Comparison of ENCODE assay signal across 1 cellular context in the genomic region with DNA sequence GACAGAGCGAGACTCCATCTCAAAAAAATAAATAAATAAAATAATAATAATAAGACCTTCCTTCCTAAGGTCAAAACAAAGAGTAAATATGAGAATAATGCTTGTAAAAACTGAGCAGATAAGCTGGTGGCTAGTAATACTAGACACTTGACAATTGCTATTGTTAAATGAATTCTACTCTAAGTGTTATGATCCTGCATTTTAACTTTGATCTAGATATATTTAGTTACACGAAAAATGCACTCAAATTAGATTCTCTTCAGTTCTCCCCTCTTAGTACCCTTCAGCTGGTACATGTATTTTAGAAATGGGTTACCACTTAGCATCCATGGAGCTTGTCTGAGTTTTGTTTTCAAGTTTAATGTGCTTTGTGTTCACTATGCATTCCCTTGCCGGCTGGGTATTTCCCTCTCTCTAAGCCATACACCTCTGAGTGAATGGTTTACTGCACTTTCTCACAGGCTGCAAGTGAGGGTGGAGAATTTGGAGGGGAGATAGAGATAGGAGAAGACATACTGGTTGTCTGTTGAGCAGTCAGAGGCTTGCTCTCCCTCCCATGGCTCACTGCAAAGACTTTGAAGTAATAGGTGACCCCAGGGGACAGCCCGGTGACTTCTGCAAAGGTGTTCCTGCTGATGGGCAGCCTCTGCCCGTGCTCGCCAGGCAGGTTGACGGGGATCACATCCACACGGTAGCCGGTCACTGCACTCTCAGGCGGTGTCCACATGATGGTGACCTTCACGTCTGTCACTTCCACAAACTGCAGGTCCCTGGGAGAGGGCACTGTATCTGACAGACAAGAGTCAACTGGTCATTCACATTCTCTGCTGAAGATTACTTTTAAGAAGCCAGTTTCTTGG.
A peak's percentile ranks its signal among the peaks of the same experiment; 100 is the strongest.
TF ChIP-seq lines count a peak whose summit lies in the region.

No MANE protein-coding gene starts in this region.

TF ChIP-seq in HepG2, 621 proteins besides CTCF, POLR2A, EP300 and RAD21 (continues in another document):
- no peak for TF ChIP-seq DR1 (CRISPR knock-in tag; IDR thresholded peaks at IDR 0.05)
- 0 out of 2 replicates have a peak, but pooled peaks have one; percentile 23 for TF ChIP-seq ERF (CRISPR knock-in tag; IDR thresholded peaks at IDR 0.05)
- TF ChIP-seq SATB2 (CRISPR knock-in tag; IDR thresholded peaks at IDR 0.05), result 0 out of 2 replicates have a peak, but pooled peaks have one; percentile 23
- TF ChIP-seq SP4 (CRISPR knock-in tag; IDR thresholded peaks at IDR 0.05), result no peak
- no peak for TF ChIP-seq MIXL1 (CRISPR knock-in tag; IDR thresholded peaks at IDR 0.05)
- TF ChIP-seq KMT2B (CRISPR knock-in tag; IDR thresholded peaks at IDR 0.05), result 0 out of 2 replicates have a peak, but pooled peaks have one; percentile 28
- TF ChIP-seq, protein P1, sequence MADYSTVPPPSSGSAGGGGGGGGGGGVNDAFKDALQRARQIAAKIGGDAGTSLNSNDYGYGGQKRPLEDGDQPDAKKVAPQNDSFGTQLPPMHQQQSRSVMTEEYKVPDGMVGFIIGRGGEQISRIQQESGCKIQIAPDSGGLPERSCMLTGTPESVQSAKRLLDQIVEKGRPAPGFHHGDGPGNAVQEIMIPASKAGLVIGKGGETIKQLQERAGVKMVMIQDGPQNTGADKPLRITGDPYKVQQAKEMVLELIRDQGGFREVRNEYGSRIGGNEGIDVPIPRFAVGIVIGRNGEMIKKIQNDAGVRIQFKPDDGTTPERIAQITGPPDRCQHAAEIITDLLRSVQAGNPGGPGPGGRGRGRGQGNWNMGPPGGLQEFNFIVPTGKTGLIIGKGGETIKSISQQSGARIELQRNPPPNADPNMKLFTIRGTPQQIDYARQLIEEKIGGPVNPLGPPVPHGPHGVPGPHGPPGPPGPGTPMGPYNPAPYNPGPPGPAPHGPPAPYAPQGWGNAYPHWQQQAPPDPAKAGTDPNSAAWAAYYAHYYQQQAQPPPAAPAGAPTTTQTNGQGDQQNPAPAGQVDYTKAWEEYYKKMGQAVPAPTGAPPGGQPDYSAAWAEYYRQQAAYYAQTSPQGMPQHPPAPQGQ (CRISPR knock-in tag; IDR thresholded peaks at IDR 0.05; ENCODE audit: borderline replicate concordance), result 0 out of 2 replicates have a peak, but pooled peaks have one; percentile 46
- no peak for TF ChIP-seq ZZZ3 (CRISPR knock-in tag; IDR thresholded peaks at IDR 0.05; ENCODE audit: borderline replicate concordance)
- peak; percentile 56 for TF ChIP-seq POLR2AphosphoS5 (IDR thresholded peaks at IDR 0.05; ENCODE audit: low read depth, low read length)
- TF ChIP-seq NBN (conservative IDR thresholded peaks at IDR 0.05), result no peak
- no peak for TF ChIP-seq SPEN (CRISPR knock-in tag; IDR thresholded peaks at IDR 0.05; ENCODE audit: low read depth)
- TF ChIP-seq ZC3H4 (CRISPR knock-in tag; IDR thresholded peaks at IDR 0.05; ENCODE audit: borderline replicate concordance), result no peak
- no peak for TF ChIP-seq ZNF75D (CRISPR knock-in tag; IDR thresholded peaks at IDR 0.05; ENCODE audit: borderline replicate concordance)
- no peak for TF ChIP-seq ZNF780A (CRISPR knock-in tag; IDR thresholded peaks at IDR 0.05)
- TF ChIP-seq, protein P2, sequence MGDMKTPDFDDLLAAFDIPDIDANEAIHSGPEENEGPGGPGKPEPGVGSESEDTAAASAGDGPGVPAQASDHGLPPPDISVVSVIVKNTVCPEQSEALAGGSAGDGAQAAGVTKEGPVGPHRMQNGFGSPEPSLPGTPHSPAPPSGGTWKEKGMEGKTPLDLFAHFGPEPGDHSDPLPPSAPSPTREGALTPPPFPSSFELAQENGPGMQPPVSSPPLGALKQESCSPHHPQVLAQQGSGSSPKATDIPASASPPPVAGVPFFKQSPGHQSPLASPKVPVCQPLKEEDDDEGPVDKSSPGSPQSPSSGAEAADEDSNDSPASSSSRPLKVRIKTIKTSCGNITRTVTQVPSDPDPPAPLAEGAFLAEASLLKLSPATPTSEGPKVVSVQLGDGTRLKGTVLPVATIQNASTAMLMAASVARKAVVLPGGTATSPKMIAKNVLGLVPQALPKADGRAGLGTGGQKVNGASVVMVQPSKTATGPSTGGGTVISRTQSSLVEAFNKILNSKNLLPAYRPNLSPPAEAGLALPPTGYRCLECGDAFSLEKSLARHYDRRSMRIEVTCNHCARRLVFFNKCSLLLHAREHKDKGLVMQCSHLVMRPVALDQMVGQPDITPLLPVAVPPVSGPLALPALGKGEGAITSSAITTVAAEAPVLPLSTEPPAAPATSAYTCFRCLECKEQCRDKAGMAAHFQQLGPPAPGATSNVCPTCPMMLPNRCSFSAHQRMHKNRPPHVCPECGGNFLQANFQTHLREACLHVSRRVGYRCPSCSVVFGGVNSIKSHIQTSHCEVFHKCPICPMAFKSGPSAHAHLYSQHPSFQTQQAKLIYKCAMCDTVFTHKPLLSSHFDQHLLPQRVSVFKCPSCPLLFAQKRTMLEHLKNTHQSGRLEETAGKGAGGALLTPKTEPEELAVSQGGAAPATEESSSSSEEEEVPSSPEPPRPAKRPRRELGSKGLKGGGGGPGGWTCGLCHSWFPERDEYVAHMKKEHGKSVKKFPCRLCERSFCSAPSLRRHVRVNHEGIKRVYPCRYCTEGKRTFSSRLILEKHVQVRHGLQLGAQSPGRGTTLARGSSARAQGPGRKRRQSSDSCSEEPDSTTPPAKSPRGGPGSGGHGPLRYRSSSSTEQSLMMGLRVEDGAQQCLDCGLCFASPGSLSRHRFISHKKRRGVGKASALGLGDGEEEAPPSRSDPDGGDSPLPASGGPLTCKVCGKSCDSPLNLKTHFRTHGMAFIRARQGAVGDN (CRISPR knock-in tag; IDR thresholded peaks at IDR 0.05), result peak; percentile 61
- TF ChIP-seq, protein P3, sequence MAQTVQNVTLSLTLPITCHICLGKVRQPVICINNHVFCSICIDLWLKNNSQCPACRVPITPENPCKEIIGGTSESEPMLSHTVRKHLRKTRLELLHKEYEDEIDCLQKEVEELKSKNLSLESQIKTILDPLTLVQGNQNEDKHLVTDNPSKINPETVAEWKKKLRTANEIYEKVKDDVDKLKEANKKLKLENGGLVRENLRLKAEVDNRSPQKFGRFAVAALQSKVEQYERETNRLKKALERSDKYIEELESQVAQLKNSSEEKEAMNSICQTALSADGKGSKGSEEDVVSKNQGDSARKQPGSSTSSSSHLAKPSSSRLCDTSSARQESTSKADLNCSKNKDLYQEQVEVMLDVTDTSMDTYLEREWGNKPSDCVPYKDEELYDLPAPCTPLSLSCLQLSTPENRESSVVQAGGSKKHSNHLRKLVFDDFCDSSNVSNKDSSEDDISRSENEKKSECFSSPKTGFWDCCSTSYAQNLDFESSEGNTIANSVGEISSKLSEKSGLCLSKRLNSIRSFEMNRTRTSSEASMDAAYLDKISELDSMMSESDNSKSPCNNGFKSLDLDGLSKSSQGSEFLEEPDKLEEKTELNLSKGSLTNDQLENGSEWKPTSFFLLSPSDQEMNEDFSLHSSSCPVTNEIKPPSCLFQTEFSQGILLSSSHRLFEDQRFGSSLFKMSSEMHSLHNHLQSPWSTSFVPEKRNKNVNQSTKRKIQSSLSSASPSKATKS (CRISPR knock-in tag; IDR thresholded peaks at IDR 0.05), result no peak
- TF ChIP-seq, protein P4, sequence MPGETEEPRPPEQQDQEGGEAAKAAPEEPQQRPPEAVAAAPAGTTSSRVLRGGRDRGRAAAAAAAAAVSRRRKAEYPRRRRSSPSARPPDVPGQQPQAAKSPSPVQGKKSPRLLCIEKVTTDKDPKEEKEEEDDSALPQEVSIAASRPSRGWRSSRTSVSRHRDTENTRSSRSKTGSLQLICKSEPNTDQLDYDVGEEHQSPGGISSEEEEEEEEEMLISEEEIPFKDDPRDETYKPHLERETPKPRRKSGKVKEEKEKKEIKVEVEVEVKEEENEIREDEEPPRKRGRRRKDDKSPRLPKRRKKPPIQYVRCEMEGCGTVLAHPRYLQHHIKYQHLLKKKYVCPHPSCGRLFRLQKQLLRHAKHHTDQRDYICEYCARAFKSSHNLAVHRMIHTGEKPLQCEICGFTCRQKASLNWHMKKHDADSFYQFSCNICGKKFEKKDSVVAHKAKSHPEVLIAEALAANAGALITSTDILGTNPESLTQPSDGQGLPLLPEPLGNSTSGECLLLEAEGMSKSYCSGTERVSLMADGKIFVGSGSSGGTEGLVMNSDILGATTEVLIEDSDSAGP (CRISPR knock-in tag; IDR thresholded peaks at IDR 0.05; ENCODE audit: borderline replicate concordance), result peak; percentile 33; the same call in 1 of the 2 replicates
- peak; percentile 99 for TF ChIP-seq RBM22 (optimal IDR thresholded peaks at IDR 0.05; ENCODE audit: low read length)
- TF ChIP-seq, protein P5, sequence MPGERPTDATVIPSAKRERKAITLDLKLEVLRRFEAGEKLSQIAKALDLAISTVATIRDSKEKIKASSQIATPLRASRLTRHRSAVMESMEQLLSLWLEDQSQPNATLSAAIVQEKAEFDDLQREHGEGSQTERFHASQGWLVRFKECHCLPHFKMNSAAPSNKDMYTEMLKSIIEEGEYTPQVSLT (CRISPR knock-in tag; IDR thresholded peaks at IDR 0.05; ENCODE audit: borderline replicate concordance, low read depth), result no peak
- TF ChIP-seq ZNF564 (CRISPR knock-in tag; IDR thresholded peaks at IDR 0.05), result no peak
- TF ChIP-seq GZF1 (CRISPR knock-in tag; IDR thresholded peaks at IDR 0.05), result 0 out of 2 replicates have a peak, but pooled peaks have one; percentile 37
- TF ChIP-seq CEBPG (CRISPR knock-in tag; IDR thresholded peaks at IDR 0.05), result no peak
- peak; percentile 78 for TF ChIP-seq RBFOX2 (IDR thresholded peaks at IDR 0.05; ENCODE audit: low read depth, low read length)
- TF ChIP-seq, protein P6, sequence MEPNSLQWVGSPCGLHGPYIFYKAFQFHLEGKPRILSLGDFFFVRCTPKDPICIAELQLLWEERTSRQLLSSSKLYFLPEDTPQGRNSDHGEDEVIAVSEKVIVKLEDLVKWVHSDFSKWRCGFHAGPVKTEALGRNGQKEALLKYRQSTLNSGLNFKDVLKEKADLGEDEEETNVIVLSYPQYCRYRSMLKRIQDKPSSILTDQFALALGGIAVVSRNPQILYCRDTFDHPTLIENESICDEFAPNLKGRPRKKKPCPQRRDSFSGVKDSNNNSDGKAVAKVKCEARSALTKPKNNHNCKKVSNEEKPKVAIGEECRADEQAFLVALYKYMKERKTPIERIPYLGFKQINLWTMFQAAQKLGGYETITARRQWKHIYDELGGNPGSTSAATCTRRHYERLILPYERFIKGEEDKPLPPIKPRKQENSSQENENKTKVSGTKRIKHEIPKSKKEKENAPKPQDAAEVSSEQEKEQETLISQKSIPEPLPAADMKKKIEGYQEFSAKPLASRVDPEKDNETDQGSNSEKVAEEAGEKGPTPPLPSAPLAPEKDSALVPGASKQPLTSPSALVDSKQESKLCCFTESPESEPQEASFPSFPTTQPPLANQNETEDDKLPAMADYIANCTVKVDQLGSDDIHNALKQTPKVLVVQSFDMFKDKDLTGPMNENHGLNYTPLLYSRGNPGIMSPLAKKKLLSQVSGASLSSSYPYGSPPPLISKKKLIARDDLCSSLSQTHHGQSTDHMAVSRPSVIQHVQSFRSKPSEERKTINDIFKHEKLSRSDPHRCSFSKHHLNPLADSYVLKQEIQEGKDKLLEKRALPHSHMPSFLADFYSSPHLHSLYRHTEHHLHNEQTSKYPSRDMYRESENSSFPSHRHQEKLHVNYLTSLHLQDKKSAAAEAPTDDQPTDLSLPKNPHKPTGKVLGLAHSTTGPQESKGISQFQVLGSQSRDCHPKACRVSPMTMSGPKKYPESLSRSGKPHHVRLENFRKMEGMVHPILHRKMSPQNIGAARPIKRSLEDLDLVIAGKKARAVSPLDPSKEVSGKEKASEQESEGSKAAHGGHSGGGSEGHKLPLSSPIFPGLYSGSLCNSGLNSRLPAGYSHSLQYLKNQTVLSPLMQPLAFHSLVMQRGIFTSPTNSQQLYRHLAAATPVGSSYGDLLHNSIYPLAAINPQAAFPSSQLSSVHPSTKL (CRISPR knock-in tag; IDR thresholded peaks at IDR 0.05), result no peak
- TF ChIP-seq ZNF776 (CRISPR knock-in tag; IDR thresholded peaks at IDR 0.05), result no peak
- peak; percentile 20; the same call in 1 of the 2 replicates for TF ChIP-seq ZNF558 (CRISPR knock-in tag; IDR thresholded peaks at IDR 0.05; ENCODE audit: borderline replicate concordance)
- TF ChIP-seq MED13 (CRISPR knock-in tag; IDR thresholded peaks at IDR 0.05), result no peak
- TF ChIP-seq, protein P7, sequence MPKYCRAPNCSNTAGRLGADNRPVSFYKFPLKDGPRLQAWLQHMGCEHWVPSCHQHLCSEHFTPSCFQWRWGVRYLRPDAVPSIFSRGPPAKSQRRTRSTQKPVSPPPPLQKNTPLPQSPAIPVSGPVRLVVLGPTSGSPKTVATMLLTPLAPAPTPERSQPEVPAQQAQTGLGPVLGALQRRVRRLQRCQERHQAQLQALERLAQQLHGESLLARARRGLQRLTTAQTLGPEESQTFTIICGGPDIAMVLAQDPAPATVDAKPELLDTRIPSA (CRISPR knock-in tag; IDR thresholded peaks at IDR 0.05; ENCODE audit: borderline replicate concordance), result no peak
- TF ChIP-seq, protein P8, sequence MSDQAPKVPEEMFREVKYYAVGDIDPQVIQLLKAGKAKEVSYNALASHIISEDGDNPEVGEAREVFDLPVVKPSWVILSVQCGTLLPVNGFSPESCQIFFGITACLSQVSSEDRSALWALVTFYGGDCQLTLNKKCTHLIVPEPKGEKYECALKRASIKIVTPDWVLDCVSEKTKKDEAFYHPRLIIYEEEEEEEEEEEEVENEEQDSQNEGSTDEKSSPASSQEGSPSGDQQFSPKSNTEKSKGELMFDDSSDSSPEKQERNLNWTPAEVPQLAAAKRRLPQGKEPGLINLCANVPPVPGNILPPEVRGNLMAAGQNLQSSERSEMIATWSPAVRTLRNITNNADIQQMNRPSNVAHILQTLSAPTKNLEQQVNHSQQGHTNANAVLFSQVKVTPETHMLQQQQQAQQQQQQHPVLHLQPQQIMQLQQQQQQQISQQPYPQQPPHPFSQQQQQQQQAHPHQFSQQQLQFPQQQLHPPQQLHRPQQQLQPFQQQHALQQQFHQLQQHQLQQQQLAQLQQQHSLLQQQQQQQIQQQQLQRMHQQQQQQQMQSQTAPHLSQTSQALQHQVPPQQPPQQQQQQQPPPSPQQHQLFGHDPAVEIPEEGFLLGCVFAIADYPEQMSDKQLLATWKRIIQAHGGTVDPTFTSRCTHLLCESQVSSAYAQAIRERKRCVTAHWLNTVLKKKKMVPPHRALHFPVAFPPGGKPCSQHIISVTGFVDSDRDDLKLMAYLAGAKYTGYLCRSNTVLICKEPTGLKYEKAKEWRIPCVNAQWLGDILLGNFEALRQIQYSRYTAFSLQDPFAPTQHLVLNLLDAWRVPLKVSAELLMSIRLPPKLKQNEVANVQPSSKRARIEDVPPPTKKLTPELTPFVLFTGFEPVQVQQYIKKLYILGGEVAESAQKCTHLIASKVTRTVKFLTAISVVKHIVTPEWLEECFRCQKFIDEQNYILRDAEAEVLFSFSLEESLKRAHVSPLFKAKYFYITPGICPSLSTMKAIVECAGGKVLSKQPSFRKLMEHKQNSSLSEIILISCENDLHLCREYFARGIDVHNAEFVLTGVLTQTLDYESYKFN (CRISPR knock-in tag; conservative IDR thresholded peaks at IDR 0.05), result no peak
- no peak for TF ChIP-seq HOXA9 (CRISPR knock-in tag; IDR thresholded peaks at IDR 0.05; ENCODE audit: borderline replicate concordance)
- peak; percentile 73; the same call in 1 of the 2 replicates for TF ChIP-seq SSRP1 (CRISPR knock-in tag; IDR thresholded peaks at IDR 0.05)
- 0 out of 2 replicates have a peak, but pooled peaks have one; percentile 43 for TF ChIP-seq ZNF431 (CRISPR knock-in tag; IDR thresholded peaks at IDR 0.05; ENCODE audit: borderline replicate concordance, low read depth)
- TF ChIP-seq RARA (CRISPR knock-in tag; IDR thresholded peaks at IDR 0.05), result no peak
- 0 out of 2 replicates have a peak, but pooled peaks have one; percentile 41 for TF ChIP-seq ZNF614 (CRISPR knock-in tag; IDR thresholded peaks at IDR 0.05; ENCODE audit: borderline replicate concordance)
